13 cellular contexts compared by ENCODE assay signal in the genomic region with DNA sequence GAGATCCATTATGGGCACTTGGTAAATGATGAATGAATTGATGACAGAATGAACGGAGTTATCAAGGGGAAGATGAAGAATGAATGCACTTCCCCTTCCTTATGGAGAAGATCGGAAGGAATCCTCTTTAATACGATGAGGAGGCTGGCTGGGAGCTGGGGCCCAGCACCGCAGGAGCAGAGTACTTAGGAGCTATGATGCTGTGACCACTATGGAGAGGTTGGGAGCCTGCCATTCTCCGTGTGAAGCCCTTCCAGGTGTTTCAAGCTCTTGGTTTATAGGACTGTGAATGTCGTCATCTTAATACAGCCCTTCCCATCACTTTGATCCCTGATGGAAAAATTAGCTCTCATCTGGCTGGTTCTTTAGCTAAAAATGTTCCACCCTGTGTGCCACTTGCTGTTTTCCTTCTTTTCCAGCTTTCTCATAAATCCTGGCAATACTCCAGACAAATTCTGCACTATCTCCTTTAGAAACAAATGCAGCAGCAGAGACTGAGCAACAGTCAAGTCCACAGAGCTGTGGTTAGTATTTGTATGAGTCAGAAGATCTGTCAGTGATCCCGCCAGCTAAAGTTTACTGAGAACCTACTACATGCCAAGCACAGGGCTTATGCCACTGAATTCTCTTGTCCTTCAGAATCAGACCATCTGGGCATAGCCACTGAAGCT.
A peak's percentile ranks its signal among the peaks of the same experiment; 100 is the strongest.
DNase-seq lines count a peak whose midpoint lies in the region; ATAC-seq, FAIRE-seq and TF ChIP-seq lines count a peak whose summit lies in the region.
"Had no signal": no experiment of that assay in that cellular context is flagged by ENCODE, and none has a peak within 500 bp of the region (broad histone marks: within the 10 kb centered on the region; RNA-seq: fewer than 3 reads in every experiment).

No MANE protein-coding gene starts in this region.

- no peak for ATAC-seq in HepG2
- ATAC-seq in right lobe of liver = no peak
- ATAC-seq in psoas muscle = no peak
- ATAC-seq in GM18907 (IDR thresholded peaks at IDR 0.05; ENCODE audit: unreplicated experiment) = no peak

- TF ChIP-seq EP300 in HepG2 (IDR thresholded peaks at IDR 0.05; ENCODE audit: low read depth in 2 of 2, low read length in 2 of 2) = no peak
- TF ChIP-seq EP300 in HepG2 (CRISPR knock-in tag; IDR thresholded peaks at IDR 0.05; ENCODE audit: borderline replicate concordance) = no peak

- BruUV-seq in HepG2 (replicated peaks; lab: Mats Ljungman, UMichigan) = no TSS peak

- in situ Hi-C loops in HepG2 (cut with HindIII; ENCODE audit: extremely low pct_ligation_motif_present, low pct_unique_long_range_greater_than_20kb) = no loop called here

- DNase-seq in HepG2 (ENCODE audit: low spot score) = peak; percentile 31
- DNase-seq in right lobe of liver = no peak
- DNase-seq in RWPE1 (ENCODE audit: low spot score) = peak; percentile 42
- DNase-seq in fibroblast of gingiva (ENCODE audit: low read depth) = peak; percentile 14
- no peak for DNase-seq in psoas muscle
- DNase-seq in medulla oblongata (ENCODE audit: extremely low spot score) = no peak
- DNase-seq in occipital lobe (lab: John Stamatoyannopoulos, UW) = no peak
- DNase-seq: activated CD4-positive, alpha-beta memory T cell treated with anti-CD3 and anti-CD28 coated beads for 36 hours; CD4-positive, alpha-beta T cell; islet precursor cell; NCI-H526 treated with DMSO at 0.1 percent for 48 hours; stimulated activated naive CD4-positive, alpha-beta T cell had no signal

- no peak overlapping the region for H3K4me2 ChIP-seq in HepG2 (ENCODE audit: low read depth, low read length)

- H3K36me3 ChIP-seq in HepG2 (replicated peaks in 1 of 2; ENCODE audit: control insufficient read depth in 1 of 2, insufficient read depth in 2 of 2, low read length in 2 of 2) (no peaks in the 10 kb centered on the region), right lobe of liver (no peaks in the 10 kb centered on the region), psoas muscle (ENCODE audit: insufficient read depth in 1 of 2, low read depth in 1 of 2) (no peaks in the 10 kb centered on the region)

- no peak overlapping the region for H3K9ac ChIP-seq in HepG2 (ENCODE audit: insufficient read depth, low read depth, low read length)

- no peak overlapping the region for H3K4me3 ChIP-seq in HepG2 (replicated peaks in 1 of 3; ENCODE audit: insufficient read depth in 1 of 3, low read depth in 2 of 3, low read length in 3 of 3)
- no peak overlapping the region for H3K4me3 ChIP-seq in right lobe of liver
- no peak overlapping the region for H3K4me3 ChIP-seq in psoas muscle

- H2AFZ ChIP-seq in HepG2 (ENCODE audit: low read length) = no peak overlapping the region

- POLR2A ChIA-PET in HepG2 (lab: Yijun Ruan, JAX) (interaction anchor here (0.7 to 1.0 kb wide), 3 partner anchors 9 to 37 kb away, joined by 3 to 4 read pairs (median 4); no protein-coding TSS in a partner anchor), RWPE1 (lab: Yijun Ruan, JAX; ENCODE audit: low non-redundant PET) (no interaction called here)

- peaks cover 58% of the 10 kb centered on the region for H3K4me1 ChIP-seq in HepG2 (ENCODE audit: insufficient read depth, low read length)
- H3K4me1 ChIP-seq in right lobe of liver = no peaks in the 10 kb centered on the region
- no peaks in the 10 kb centered on the region for H3K4me1 ChIP-seq in psoas muscle

- TF ChIP-seq POLR2A in HepG2 (IDR thresholded peaks at IDR 0.05; ENCODE audit: insufficient read depth in 1 of 2, low read depth in 2 of 2, low read length in 2 of 2) = no peak
- TF ChIP-seq POLR2A in right lobe of liver (IDR thresholded peaks at IDR 0.05) = no peak

- H3K27ac ChIP-seq in HepG2 (ENCODE audit: extremely low read length, insufficient read depth, low read length) = no peak overlapping the region
- no peak overlapping the region for H3K27ac ChIP-seq in right lobe of liver
- H3K27ac ChIP-seq in RWPE1 = no peak overlapping the region
- H3K27ac ChIP-seq in psoas muscle = no peak overlapping the region

- no peaks in the 10 kb centered on the region for H4K20me1 ChIP-seq in HepG2 (ENCODE audit: insufficient read depth, low read length)

- peak; percentile 34 for FAIRE-seq in HepG2 (lab: Jason Lieb, UNC)

- TF ChIP-seq RAD21 in HepG2 (CRISPR knock-in tag; IDR thresholded peaks at IDR 0.05) = no peak

- CTCF ChIA-PET in HepG2 (lab: Yijun Ruan, JAX; ENCODE audit: low intra/inter-chr PET ratio, low total read pairs) (no interaction called here), RWPE1 (lab: Yijun Ruan, JAX) (interaction anchor here (0.6 to 1.0 kb wide), 4 partner anchors 17 to 169 kb away, joined by 3 to 4 read pairs (median 4); no protein-coding TSS in a partner anchor)

- intact Hi-C loops in HepG2 (cut with micrococcal nuclease; ENCODE audit: unreplicated experiment) = no loop called here
- intact Hi-C loops in right lobe of liver (cut with DNase I) = no loop called here
- intact Hi-C loops in psoas muscle (cut with DNase I) = no loop called here

- H3K27me3 ChIP-seq in HepG2 (ENCODE audit: control insufficient read depth in 1 of 2, insufficient read depth in 2 of 2, low read length in 2 of 2) (no peaks in the 10 kb centered on the region), right lobe of liver (no peaks in the 10 kb centered on the region), psoas muscle (ENCODE audit: insufficient read depth in 3 of 3, low read length in 2 of 3) (no peaks in the 10 kb centered on the region)

- TF ChIP-seq CTCF in HepG2 (CRISPR knock-in tag; IDR thresholded peaks at IDR 0.05) (no peak), right lobe of liver (IDR thresholded peaks at IDR 0.05) (no peak), RWPE1 (conservative IDR thresholded peaks at IDR 0.05; ENCODE audit: low read depth) (no peak), psoas muscle (IDR thresholded peaks at IDR 0.05) (no peak)

- 70% methylated on average over 7 of the region's 7 CpGs for WGBS in HepG2 (ENCODE audit: low lambda C conversion rate)
- WGBS in right lobe of liver (ENCODE audit: insufficient coverage, low coverage, low lambda C conversion rate, missing lambda C conversion rate) = 37% methylated on average over 5 of the region's 7 CpGs
- 65 to 67% (median 66%) methylated on average over 7 of the region's 7 CpGs for WGBS in psoas muscle, 3 donors

- H3K79me2 ChIP-seq in HepG2 (ENCODE audit: insufficient read depth, low read length) = peaks cover 3% of the 10 kb centered on the region

- H3K9me3 ChIP-seq in HepG2 (ENCODE audit: low read length) = peaks cover 4% of the 10 kb centered on the region; the same call in 1 of the 2 replicates
- H3K9me3 ChIP-seq in right lobe of liver = no peaks in the 10 kb centered on the region
- no peaks in the 10 kb centered on the region for H3K9me3 ChIP-seq in psoas muscle

TF ChIP-seq in HepG2, 621 proteins besides CTCF, POLR2A, EP300 and RAD21:
- peak; percentile 85 for TF ChIP-seq ZNF3 (CRISPR knock-in tag; IDR thresholded peaks at IDR 0.05)
- TF ChIP-seq ZNF7 (CRISPR knock-in tag; IDR thresholded peaks at IDR 0.05) = peak; percentile 68; the same call in 1 of the 2 replicates
- TF ChIP-seq, protein P1, sequence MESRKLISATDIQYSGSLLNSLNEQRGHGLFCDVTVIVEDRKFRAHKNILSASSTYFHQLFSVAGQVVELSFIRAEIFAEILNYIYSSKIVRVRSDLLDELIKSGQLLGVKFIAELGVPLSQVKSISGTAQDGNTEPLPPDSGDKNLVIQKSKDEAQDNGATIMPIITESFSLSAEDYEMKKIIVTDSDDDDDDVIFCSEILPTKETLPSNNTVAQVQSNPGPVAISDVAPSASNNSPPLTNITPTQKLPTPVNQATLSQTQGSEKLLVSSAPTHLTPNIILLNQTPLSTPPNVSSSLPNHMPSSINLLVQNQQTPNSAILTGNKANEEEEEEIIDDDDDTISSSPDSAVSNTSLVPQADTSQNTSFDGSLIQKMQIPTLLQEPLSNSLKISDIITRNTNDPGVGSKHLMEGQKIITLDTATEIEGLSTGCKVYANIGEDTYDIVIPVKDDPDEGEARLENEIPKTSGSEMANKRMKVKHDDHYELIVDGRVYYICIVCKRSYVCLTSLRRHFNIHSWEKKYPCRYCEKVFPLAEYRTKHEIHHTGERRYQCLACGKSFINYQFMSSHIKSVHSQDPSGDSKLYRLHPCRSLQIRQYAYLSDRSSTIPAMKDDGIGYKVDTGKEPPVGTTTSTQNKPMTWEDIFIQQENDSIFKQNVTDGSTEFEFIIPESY (CRISPR knock-in tag; IDR thresholded peaks at IDR 0.05) = peak; percentile 91
- TF ChIP-seq TMF1 (CRISPR knock-in tag; IDR thresholded peaks at IDR 0.05; ENCODE audit: low read depth) = no peak
- peak; percentile 73 for TF ChIP-seq FOSL2 (CRISPR knock-in tag; IDR thresholded peaks at IDR 0.05)
- TF ChIP-seq, protein P2, sequence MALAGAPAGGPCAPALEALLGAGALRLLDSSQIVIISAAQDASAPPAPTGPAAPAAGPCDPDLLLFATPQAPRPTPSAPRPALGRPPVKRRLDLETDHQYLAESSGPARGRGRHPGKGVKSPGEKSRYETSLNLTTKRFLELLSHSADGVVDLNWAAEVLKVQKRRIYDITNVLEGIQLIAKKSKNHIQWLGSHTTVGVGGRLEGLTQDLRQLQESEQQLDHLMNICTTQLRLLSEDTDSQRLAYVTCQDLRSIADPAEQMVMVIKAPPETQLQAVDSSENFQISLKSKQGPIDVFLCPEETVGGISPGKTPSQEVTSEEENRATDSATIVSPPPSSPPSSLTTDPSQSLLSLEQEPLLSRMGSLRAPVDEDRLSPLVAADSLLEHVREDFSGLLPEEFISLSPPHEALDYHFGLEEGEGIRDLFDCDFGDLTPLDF (CRISPR knock-in tag; IDR thresholded peaks at IDR 0.05) = no peak

Comparison
In these comparisons a context has a peak if more than half of its experiments do, and no peak if none do; other contexts are left out.
1. DNase-seq: peak in HepG2 (single experiment), RWPE1 (single experiment) and fibroblast of gingiva (single experiment); none in right lobe of liver (0 of 3), psoas muscle (0 of 2), medulla oblongata (single experiment) and occipital lobe (single experiment).